24 cellular contexts compared by ENCODE assay signal in genomic region chr6:129696843-129697242, GRCh38. TPM values are rescaled to one million over a fixed set of nuclear protein-coding genes. Genes with fewer than 3 reads are reported as not detected.
DNase-seq lines count a peak whose midpoint lies in the region; ATAC-seq and TF ChIP-seq lines count a peak whose summit lies in the region.
"Had no signal": no experiment of that assay in that cellular context is flagged by ENCODE, and none has a peak within 500 bp of the region (broad histone marks: within the 10 kb centered on the region; RNA-seq: fewer than 3 reads in every experiment).

No MANE protein-coding gene starts in this region.

- CTCF ChIA-PET in MCF 10A (lab: Yijun Ruan, JAX): interaction anchor here (0.9 to 1.3 kb wide), 2 partner anchors 11 to 13 kb away, joined by 4 to 5 read pairs; no protein-coding TSS in a partner anchor

- H3K9me3 Mint-ChIP-seq in MCF 10A (ENCODE audit: unreplicated experiment): no peaks in the 10 kb centered on the region
- H3K9me3 Mint-ChIP-seq: naive thymus-derived CD4-positive, alpha-beta T cell; stimulated activated naive CD8-positive, alpha-beta T cell treated with anti-CD3 and anti-CD28 coated beads, Interleukin-15, Interleukin-2, amounts not matched to agents 100 ng/mL and 50 ng/mL, for 24 hours; T-cell had no signal

- H3K4me1 Mint-ChIP-seq in MCF 10A (ENCODE audit: insufficient read depth, unreplicated experiment): peaks cover 40% of the 10 kb centered on the region

- H3K27ac ChIP-seq in breast epithelium (no peak overlapping the region), gastroesophageal sphincter (no peak overlapping the region)
- H3K27ac ChIP-seq: SJCRH30, thoracic aorta, vagina had no signal

- H3K27me3 Mint-ChIP-seq in MCF 10A (ENCODE audit: insufficient read depth, unreplicated experiment): no peaks in the 10 kb centered on the region
- H3K27me3 Mint-ChIP-seq: activated naive CD8-positive, alpha-beta T cell; naive thymus-derived CD4-positive, alpha-beta T cell; stimulated activated naive CD8-positive, alpha-beta T cell treated with anti-CD3 and anti-CD28 coated beads, Interleukin-15, Interleukin-2, amounts not matched to agents 100 ng/mL and 50 ng/mL, for 24 hours; T-cell had no signal

- H3K9me3 ChIP-seq in breast epithelium (no peaks in the 10 kb centered on the region), gastroesophageal sphincter (no peaks in the 10 kb centered on the region)
- H3K9me3 ChIP-seq: A549, SJCRH30, thoracic aorta, vagina had no signal

- no peak overlapping the region for H3K4me3 ChIP-seq in breast epithelium
- no peak overlapping the region for H3K4me3 ChIP-seq in gastroesophageal sphincter
- H3K4me3 ChIP-seq: A549, SJCRH30, skin epidermis, thoracic aorta, vagina had no signal

- TF ChIP-seq CTCF in MCF 10A (IDR thresholded peaks at IDR 0.05; ENCODE audit: unreplicated experiment) (no peak), breast epithelium (IDR thresholded peaks at IDR 0.05) (no peak), gastroesophageal sphincter (IDR thresholded peaks at IDR 0.05) (no peak)

- ATAC-seq in gastroesophageal sphincter: no peak
- ATAC-seq: A549; naive thymus-derived CD4-positive, alpha-beta T cell; T-cell had no signal

- intact Hi-C loops in MCF 10A (cut with micrococcal nuclease): no loop called here
- intact Hi-C loops in breast epithelium (cut with DNase I; ENCODE audit: low total_unique reads): no loop called here

- TF ChIP-seq EP300 in gastroesophageal sphincter (IDR thresholded peaks at IDR 0.05): no peak

- DNase-seq in MCF 10A (ENCODE audit: unreplicated experiment) (no peak), breast epithelium (ENCODE audit: low spot score in 2 of 2) (no peak), NCI-H69 (lab: John Stamatoyannopoulos, UW) (peak; percentile 8), kidney tubule cell (ENCODE audit: low spot score) (peak; percentile 53), NCI-H1417 treated with DMSO at 0.1 percent for 48 hours (lab: John Stamatoyannopoulos, UW) (no peak), KG1 (lab: John Stamatoyannopoulos, UW) (no peak), C1 segment of cervical spinal cord (lab: John Stamatoyannopoulos, UW) (no peak)
- DNase-seq: activated CD4-positive, CD25-positive, alpha-beta regulatory T cell treated with anti-CD3 and anti-CD28 coated beads, Interleukin-2, amount 50 U/mL, for 72 hours; activated effector memory CD4-positive, alpha-beta T cell treated with Interleukin-2 at 50 U/mL for 16 hours; glutamatergic neuron; midbrain; naive thymus-derived CD4-positive, alpha-beta T cell; NCI-H1092 treated with DMSO at 0.1 percent for 48 hours; NCI-H2029; nucleus accumbens; SJCRH30; T-cell had no signal

- H3K4me3 Mint-ChIP-seq in MCF 10A (ENCODE audit: unreplicated experiment): no peak overlapping the region
- H3K4me3 Mint-ChIP-seq: activated naive CD8-positive, alpha-beta T cell; naive thymus-derived CD4-positive, alpha-beta T cell; stimulated activated naive CD8-positive, alpha-beta T cell treated with anti-CD3 and anti-CD28 coated beads, Interleukin-15, Interleukin-2, amounts not matched to agents 100 ng/mL and 50 ng/mL, for 24 hours; T-cell had no signal

- H3K4me1 ChIP-seq in breast epithelium (no peaks in the 10 kb centered on the region), gastroesophageal sphincter (no peaks in the 10 kb centered on the region)

- WGBS in gastroesophageal sphincter (ENCODE audit: low coverage in 1 of 2), 2 donors: 65 to 88% methylated on average over 2 of the region's 3 CpGs

- POLR2A ChIA-PET in MCF 10A (lab: Yijun Ruan, JAX): interaction anchor here (0.9 kb wide), 1 partner anchor 10 kb away, joined by 3 read pairs; no protein-coding TSS in a partner anchor

- no peaks in the 10 kb centered on the region for H3K27me3 ChIP-seq in breast epithelium
- H3K27me3 ChIP-seq in gastroesophageal sphincter: no peaks in the 10 kb centered on the region
- H3K27me3 ChIP-seq: SJCRH30, vagina had no signal

- no TSS peak for BruUV-seq in MCF 10A (replicated peaks; lab: Mats Ljungman, UMichigan)

- H3K27ac Mint-ChIP-seq in MCF 10A (ENCODE audit: low read depth, unreplicated experiment): peak overlapping the region; percentile 85
- H3K27ac Mint-ChIP-seq: activated naive CD8-positive, alpha-beta T cell; naive thymus-derived CD4-positive, alpha-beta T cell; stimulated activated naive CD8-positive, alpha-beta T cell treated with anti-CD3 and anti-CD28 coated beads, Interleukin-15, Interleukin-2, amounts not matched to agents 100 ng/mL and 50 ng/mL, for 24 hours had no signal

- no peaks in the 10 kb centered on the region for H3K36me3 Mint-ChIP-seq in MCF 10A (ENCODE audit: insufficient read depth, unreplicated experiment)
- H3K36me3 Mint-ChIP-seq: T-cell had no signal

- H3K36me3 ChIP-seq in breast epithelium: no peaks in the 10 kb centered on the region
- H3K36me3 ChIP-seq in gastroesophageal sphincter: no peaks in the 10 kb centered on the region
- H3K36me3 ChIP-seq: SJCRH30, thoracic aorta, vagina had no signal

- no peak for TF ChIP-seq POLR2A in breast epithelium (IDR thresholded peaks at IDR 0.05)
- no peak for TF ChIP-seq POLR2A in gastroesophageal sphincter (IDR thresholded peaks at IDR 0.05)

RNA-seq across cellular contexts. Expression of gene ARHGAP18, which starts 13.1 kb away (rescaled TPM):
- total RNA-seq in MCF 10A (2022): 14.6 and 22.9 TPM in 2 replicates
- 10 to 100 TPM; 14.7 to 28.7 (median 24.8) TPM for total RNA-seq in breast epithelium
- total RNA-seq in gastroesophageal sphincter: 10 to 100 TPM in 2 of 4 donors, 1 to 10 TPM in 2; 2.8 to 15.0 (median 9.4) TPM

Comparison
In these comparisons a context has a peak if more than half of its experiments do, and no peak if none do; other contexts are left out.
1. DNase-seq: peak in NCI-H69 (single experiment) and kidney tubule cell (single experiment); none in MCF 10A (single experiment), breast epithelium (0 of 2), NCI-H1417 treated with DMSO at 0.1 percent for 48 hours (single experiment), KG1 (single experiment) and C1 segment of cervical spinal cord (0 of 14).